Comparison of ENCODE assay signal across 12 cellular contexts in the genomic region with DNA sequence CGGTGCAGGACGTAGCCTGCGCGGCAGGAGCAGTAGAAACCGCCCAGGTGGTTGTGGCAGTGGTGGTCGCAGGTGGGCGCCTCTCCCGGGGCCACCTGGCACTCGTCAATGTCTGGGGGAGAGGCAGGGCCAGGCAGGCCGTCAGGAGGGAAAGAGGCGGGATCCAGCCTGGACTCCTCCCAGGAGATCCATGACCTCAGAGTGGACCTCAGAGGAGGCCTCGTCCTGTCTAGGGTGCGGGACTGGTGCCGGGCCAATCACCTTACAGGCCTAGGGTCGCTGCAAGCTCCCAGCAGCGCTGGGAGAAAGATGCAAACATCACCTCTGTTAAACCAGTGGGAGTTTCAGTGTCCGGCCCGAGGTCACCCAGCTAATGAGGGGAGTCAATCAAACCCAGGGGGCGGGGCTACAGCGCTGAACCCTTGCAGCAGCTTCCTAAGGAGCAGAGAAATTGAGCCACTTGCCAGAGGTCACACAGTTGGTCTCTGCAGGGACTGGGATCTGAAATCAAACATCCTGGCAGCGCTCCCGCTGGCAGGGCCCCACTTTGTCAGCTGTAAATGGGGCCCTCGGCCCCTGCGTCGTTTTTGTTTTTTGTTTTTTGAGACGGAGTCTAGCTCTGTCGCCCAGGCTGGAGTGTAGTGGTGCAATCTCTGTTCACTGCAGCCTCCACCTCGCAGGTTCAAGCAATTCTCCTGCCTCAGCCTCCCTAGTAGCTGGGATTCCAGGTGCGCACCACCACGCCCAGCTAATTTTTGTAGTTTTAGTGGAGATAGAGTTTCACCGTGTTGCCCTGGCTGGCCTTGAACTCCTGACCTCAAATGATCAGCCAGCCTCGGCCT. TPM values are rescaled to one million over a fixed set of nuclear protein-coding genes. Genes with fewer than 3 reads are reported as not detected.
DNase-seq lines count a peak whose midpoint lies in the region; ATAC-seq, FAIRE-seq and TF ChIP-seq lines count a peak whose summit lies in the region.
"Had no signal": no experiment of that assay in that cellular context is flagged by ENCODE, and none has a peak within 500 bp of the region (broad histone marks: within the 10 kb centered on the region; RNA-seq: fewer than 3 reads in every experiment).

No MANE protein-coding gene starts in this region.

- no peak for TF ChIP-seq CTCF in HepG2 (CRISPR knock-in tag; IDR thresholded peaks at IDR 0.05)

- no peak for TF ChIP-seq POLR2A in HepG2 (IDR thresholded peaks at IDR 0.05; ENCODE audit: insufficient read depth in 1 of 2, low read depth in 2 of 2, low read length in 2 of 2)

- 82% methylated on average over 25 of the region's 32 CpGs for WGBS in HepG2 (ENCODE audit: low lambda C conversion rate)

- no peaks in the 10 kb centered on the region for H3K9me3 ChIP-seq in HepG2 (ENCODE audit: low read length)
- H3K9me3 ChIP-seq: psoas muscle had no signal

- no peaks in the 10 kb centered on the region for H3K36me3 ChIP-seq in HepG2 (replicated peaks in 1 of 2; ENCODE audit: control insufficient read depth in 1 of 2, insufficient read depth in 2 of 2, low read length in 2 of 2)
- H3K36me3 ChIP-seq: brain microvascular endothelial cell had no signal

- in situ Hi-C loops in HepG2 (cut with HindIII; ENCODE audit: extremely low pct_ligation_motif_present, low pct_unique_long_range_greater_than_20kb), result loop anchor here (25.0 kb wide), 1 partner anchor 592 kb away; no protein-coding TSS in a partner anchor

- H2AFZ ChIP-seq in HepG2 (ENCODE audit: low read length), result no peak overlapping the region

- FAIRE-seq in HepG2 (lab: Jason Lieb, UNC), result no peak
- FAIRE-seq: urothelium cell line had no signal

- H4K20me1 ChIP-seq in HepG2 (ENCODE audit: insufficient read depth, low read length), result no peaks in the 10 kb centered on the region

- H3K27ac ChIP-seq in HepG2 (ENCODE audit: extremely low read length, insufficient read depth, low read length), result peak overlapping the region; percentile 85
- H3K27ac ChIP-seq: brain microvascular endothelial cell, psoas muscle had no signal

- H3K4me1 ChIP-seq in HepG2 (ENCODE audit: insufficient read depth, low read length), result peaks cover 28% of the 10 kb centered on the region
- H3K4me1 ChIP-seq: psoas muscle had no signal

- peak overlapping the region; percentile 76 for H3K9ac ChIP-seq in HepG2 (ENCODE audit: insufficient read depth, low read depth, low read length)

- ATAC-seq in HepG2, result peak; percentile 3; the same call in 1 of the 3 replicates
- no peak for ATAC-seq in HG02884 (IDR thresholded peaks at IDR 0.05; ENCODE audit: unreplicated experiment)
- ATAC-seq in left cardiac atrium, result no peak

- H3K4me2 ChIP-seq in HepG2 (ENCODE audit: low read depth, low read length), result peak overlapping the region; percentile 80

- TF ChIP-seq EP300 in HepG2 (IDR thresholded peaks at IDR 0.05; ENCODE audit: low read depth in 2 of 2, low read length in 2 of 2) (no peak), HepG2 (CRISPR knock-in tag; IDR thresholded peaks at IDR 0.05; ENCODE audit: borderline replicate concordance) (no peak)

- BruUV-seq in HepG2 (replicated peaks; lab: Mats Ljungman, UMichigan), result no TSS peak

- no peaks in the 10 kb centered on the region for H3K27me3 ChIP-seq in HepG2 (ENCODE audit: control insufficient read depth in 1 of 2, insufficient read depth in 2 of 2, low read length in 2 of 2)
- H3K27me3 ChIP-seq: brain microvascular endothelial cell had no signal

- TF ChIP-seq RAD21 in HepG2 (CRISPR knock-in tag; IDR thresholded peaks at IDR 0.05), result no peak

- intact Hi-C loops in HepG2 (cut with micrococcal nuclease; ENCODE audit: unreplicated experiment) (no loop called here), left cardiac atrium (cut with DNase I) (no loop called here)

- CTCF ChIA-PET in HepG2 (lab: Yijun Ruan, JAX; ENCODE audit: low intra/inter-chr PET ratio, low total read pairs), result no interaction called here

- DNase-seq in DMS79 treated with DMSO at 0.1 percent for 48 hours (lab: John Stamatoyannopoulos, UW) (peak; percentile 22), SK-N-DZ (ENCODE audit: low spot score) (peak; percentile 69), HepG2 (ENCODE audit: low spot score) (no peak), MV-4-11 (lab: John Stamatoyannopoulos, UW) (no peak), left cardiac atrium (no peak)
- DNase-seq: activated naive CD4-positive, alpha-beta T cell treated with Interleukin-2 at 50 U/mL for 16 hours; brain microvascular endothelial cell; NCI-H1092 treated with DMSO at 0.1 percent for 48 hours; NCI-H2171 treated with DMSO at 0.1 percent for 48 hours; psoas muscle had no signal

- POLR2A ChIA-PET in HepG2 (lab: Yijun Ruan, JAX), result interaction anchor here (1.5 to 3.0 kb wide), 4 partner anchors 10 to 54 kb away, joined by 3 to 18 read pairs (median 12); partner anchors contain the start of genes EXOSC10, SRM and TARDBP

- H3K4me3 ChIP-seq in HepG2 (replicated peaks in 1 of 3; ENCODE audit: insufficient read depth in 1 of 3, low read depth in 2 of 3, low read length in 3 of 3), result peak overlapping the region in 1 of 3 experiments; percentile 72; a peak in 1 of 6 replicates
- H3K4me3 ChIP-seq: psoas muscle had no signal

- H3K79me2 ChIP-seq in HepG2 (ENCODE audit: insufficient read depth, low read length), result no peaks in the 10 kb centered on the region

RNA-seq across cellular contexts. Expression of gene MASP2, which starts 1.4 kb away (rescaled TPM):
- polyA plus RNA-seq in SK-N-DZ (2014; cell fraction: cytosol; rRNA removed), result 0.07 TPM in 1 of 2 replicates, not detected in the other
- polyA plus RNA-seq in SK-N-DZ (2014; cell fraction: nucleus; rRNA removed), result 0.94 TPM in 1 of 2 replicates, not detected in the other
- 3.7 and 7.1 TPM in 2 replicates for total RNA-seq in HepG2 (2016; rRNA removed; fragmentation: Illumina TruSeq; extraction: Trizol)
- 4.0 and 4.1 TPM in 2 replicates for total RNA-seq in HepG2 (2016; cell fraction: cytosol; rRNA removed; fragmentation: Illumina TruSeq; extraction: Trizol; ENCODE audit: low read depth)
- total RNA-seq in HepG2 (2016; cell fraction: insoluble cytoplasmic fraction; rRNA removed; fragmentation: Illumina TruSeq; extraction: Trizol), result 3.6 and 8.1 TPM in 2 replicates
- 4.8 TPM in 2 replicates for total RNA-seq in HepG2 (2016; cell fraction: membrane; rRNA removed; fragmentation: Illumina TruSeq; extraction: Trizol)
- 5.4 and 6.7 TPM in 2 replicates for total RNA-seq in HepG2 (2016; cell fraction: nucleus; rRNA removed; fragmentation: Illumina TruSeq; extraction: Trizol)
- 11.8 and 16.7 TPM in 2 replicates for polyA plus RNA-seq in HepG2 (2011; rRNA removed)
- 10.8 and 16.3 TPM in 2 replicates for polyA plus RNA-seq in HepG2 (2011; cell fraction: cytosol; rRNA removed)
- polyA plus RNA-seq in HepG2 (2011; cell fraction: nucleus; rRNA removed), result 17.0 and 17.1 TPM in 2 replicates
- polyA plus RNA-seq in HepG2 (2012), result 6.6 and 7.0 TPM in 2 replicates
- 4.2 and 4.5 TPM in 2 replicates for polyA plus RNA-seq in HepG2 (2016; cell fraction: cytosol; fragmentation: Illumina TruSeq; extraction: Trizol; ENCODE audit: low read depth)
- 5.6 and 6.9 TPM in 2 replicates for polyA plus RNA-seq in HepG2 (2016; cell fraction: insoluble cytoplasmic fraction; fragmentation: Illumina TruSeq; extraction: Trizol; ENCODE audit: low read depth)
- polyA plus RNA-seq in HepG2 (2016; cell fraction: membrane; fragmentation: Illumina TruSeq; extraction: Trizol; ENCODE audit: low read depth), result 5.1 and 5.7 TPM in 2 replicates
- 23.4 and 24.9 TPM in 2 replicates for polyA plus RNA-seq in HepG2 (2016; cell fraction: nucleus; fragmentation: Illumina TruSeq; extraction: Trizol; ENCODE audit: insufficient read depth, low read depth)
- polyA minus RNA-seq in HepG2 (2011; rRNA and poly(A)+ RNA removed; ENCODE audit: low replicate concordance), result 1.6 and 14.9 TPM in 2 replicates
- polyA minus RNA-seq in HepG2 (2011; cell fraction: cytosol; rRNA and poly(A)+ RNA removed), result 5.7 and 6.9 TPM in 2 replicates
- 9.3 and 9.4 TPM in 2 replicates for polyA minus RNA-seq in HepG2 (2011; cell fraction: nucleus; rRNA and poly(A)+ RNA removed)
- not detected for total RNA-seq in left cardiac atrium
- total RNA-seq: psoas muscle had no signal

RNA-seq across cellular contexts. Expression of gene SRM, which starts 14.2 kb away (rescaled TPM):
- polyA plus RNA-seq in SK-N-DZ (2014; cell fraction: cytosol; rRNA removed), result 30.1 and 40.1 TPM in 2 replicates
- polyA plus RNA-seq in SK-N-DZ (2014; cell fraction: nucleus; rRNA removed), result 35.7 and 46.9 TPM in 2 replicates
- 30.3 and 31.8 TPM in 2 replicates for total RNA-seq in HepG2 (2016; rRNA removed; fragmentation: Illumina TruSeq; extraction: Trizol)
- 135 and 147 TPM in 2 replicates for total RNA-seq in HepG2 (2016; cell fraction: cytosol; rRNA removed; fragmentation: Illumina TruSeq; extraction: Trizol; ENCODE audit: low read depth)
- 25.7 and 30.7 TPM in 2 replicates for total RNA-seq in HepG2 (2016; cell fraction: insoluble cytoplasmic fraction; rRNA removed; fragmentation: Illumina TruSeq; extraction: Trizol)
- 114 and 136 TPM in 2 replicates for total RNA-seq in HepG2 (2016; cell fraction: membrane; rRNA removed; fragmentation: Illumina TruSeq; extraction: Trizol)
- 26.5 and 27.5 TPM in 2 replicates for total RNA-seq in HepG2 (2016; cell fraction: nucleus; rRNA removed; fragmentation: Illumina TruSeq; extraction: Trizol)
- polyA plus RNA-seq in HepG2 (2011; rRNA removed), result 27.9 and 28.9 TPM in 2 replicates
- polyA plus RNA-seq in HepG2 (2011; cell fraction: cytosol; rRNA removed), result 31.9 and 46.3 TPM in 2 replicates
- polyA plus RNA-seq in HepG2 (2011; cell fraction: nucleus; rRNA removed), result 45.6 and 49.3 TPM in 2 replicates
- polyA plus RNA-seq in HepG2 (2012), result 65.4 and 89.3 TPM in 2 replicates
- 838 and 884 TPM in 2 replicates for polyA plus RNA-seq in HepG2 (2016; cell fraction: cytosol; fragmentation: Illumina TruSeq; extraction: Trizol; ENCODE audit: low read depth)
- polyA plus RNA-seq in HepG2 (2016; cell fraction: insoluble cytoplasmic fraction; fragmentation: Illumina TruSeq; extraction: Trizol; ENCODE audit: low read depth), result 117 and 162 TPM in 2 replicates
- polyA plus RNA-seq in HepG2 (2016; cell fraction: membrane; fragmentation: Illumina TruSeq; extraction: Trizol; ENCODE audit: low read depth), result 559 and 572 TPM in 2 replicates
- polyA plus RNA-seq in HepG2 (2016; cell fraction: nucleus; fragmentation: Illumina TruSeq; extraction: Trizol; ENCODE audit: insufficient read depth, low read depth), result 139 and 141 TPM in 2 replicates
- polyA minus RNA-seq in HepG2 (2011; rRNA and poly(A)+ RNA removed; ENCODE audit: low replicate concordance), result 88.7 and 179 TPM in 2 replicates
- 52.4 and 61.3 TPM in 2 replicates for polyA minus RNA-seq in HepG2 (2011; cell fraction: cytosol; rRNA and poly(A)+ RNA removed)
- 19.2 and 22.9 TPM in 2 replicates for polyA minus RNA-seq in HepG2 (2011; cell fraction: nucleus; rRNA and poly(A)+ RNA removed)
- total RNA-seq in left cardiac atrium, result 10 to 100 TPM; 56.0 to 82.0 TPM

RNA-seq across cellular contexts. Expression of gene TARDBP, which starts 33.2 kb away (rescaled TPM):
- polyA plus RNA-seq in SK-N-DZ (2014; cell fraction: cytosol; rRNA removed), result 49.6 and 68.2 TPM in 2 replicates
- polyA plus RNA-seq in SK-N-DZ (2014; cell fraction: nucleus; rRNA removed), result 90.3 and 258 TPM in 2 replicates
- 62.4 and 159 TPM in 2 replicates for total RNA-seq in HepG2 (2016; rRNA removed; fragmentation: Illumina TruSeq; extraction: Trizol)
- 18.0 and 22.2 TPM in 2 replicates for total RNA-seq in HepG2 (2016; cell fraction: cytosol; rRNA removed; fragmentation: Illumina TruSeq; extraction: Trizol; ENCODE audit: low read depth)
- 61.9 and 166 TPM in 2 replicates for total RNA-seq in HepG2 (2016; cell fraction: insoluble cytoplasmic fraction; rRNA removed; fragmentation: Illumina TruSeq; extraction: Trizol)
- 44.5 and 57.9 TPM in 2 replicates for total RNA-seq in HepG2 (2016; cell fraction: membrane; rRNA removed; fragmentation: Illumina TruSeq; extraction: Trizol)
- total RNA-seq in HepG2 (2016; cell fraction: nucleus; rRNA removed; fragmentation: Illumina TruSeq; extraction: Trizol), result 75.1 and 75.6 TPM in 2 replicates
- 78.1 and 93.0 TPM in 2 replicates for polyA plus RNA-seq in HepG2 (2011; rRNA removed)
- 52.7 and 80.2 TPM in 2 replicates for polyA plus RNA-seq in HepG2 (2011; cell fraction: cytosol; rRNA removed)
- 205 and 230 TPM in 2 replicates for polyA plus RNA-seq in HepG2 (2011; cell fraction: nucleus; rRNA removed)
- polyA plus RNA-seq in HepG2 (2012), result 127 and 172 TPM in 2 replicates
- 10.2 and 11.3 TPM in 2 replicates for polyA plus RNA-seq in HepG2 (2016; cell fraction: cytosol; fragmentation: Illumina TruSeq; extraction: Trizol; ENCODE audit: low read depth)
- 370 and 411 TPM in 2 replicates for polyA plus RNA-seq in HepG2 (2016; cell fraction: insoluble cytoplasmic fraction; fragmentation: Illumina TruSeq; extraction: Trizol; ENCODE audit: low read depth)
- 38.9 and 43.1 TPM in 2 replicates for polyA plus RNA-seq in HepG2 (2016; cell fraction: membrane; fragmentation: Illumina TruSeq; extraction: Trizol; ENCODE audit: low read depth)
- polyA plus RNA-seq in HepG2 (2016; cell fraction: nucleus; fragmentation: Illumina TruSeq; extraction: Trizol; ENCODE audit: insufficient read depth, low read depth), result 236 and 265 TPM in 2 replicates
- 37.3 and 69.3 TPM in 2 replicates for polyA minus RNA-seq in HepG2 (2011; rRNA and poly(A)+ RNA removed; ENCODE audit: low replicate concordance)
- polyA minus RNA-seq in HepG2 (2011; cell fraction: cytosol; rRNA and poly(A)+ RNA removed), result 75.8 and 85.2 TPM in 2 replicates
- 227 and 240 TPM in 2 replicates for polyA minus RNA-seq in HepG2 (2011; cell fraction: nucleus; rRNA and poly(A)+ RNA removed)
- 100 to 1,000 TPM; 102 to 119 TPM for total RNA-seq in left cardiac atrium

RNA-seq across cellular contexts. Expression of gene EXOSC10, which starts 54.0 kb away (rescaled TPM):
- 67.1 and 76.5 TPM in 2 replicates for polyA plus RNA-seq in SK-N-DZ (2014; cell fraction: cytosol; rRNA removed)
- 167 and 174 TPM in 2 replicates for polyA plus RNA-seq in SK-N-DZ (2014; cell fraction: nucleus; rRNA removed)
- total RNA-seq in HepG2 (2016; rRNA removed; fragmentation: Illumina TruSeq; extraction: Trizol), result 67.6 and 68.7 TPM in 2 replicates
- 16.6 and 19.3 TPM in 2 replicates for total RNA-seq in HepG2 (2016; cell fraction: cytosol; rRNA removed; fragmentation: Illumina TruSeq; extraction: Trizol; ENCODE audit: low read depth)
- 64.1 and 68.9 TPM in 2 replicates for total RNA-seq in HepG2 (2016; cell fraction: insoluble cytoplasmic fraction; rRNA removed; fragmentation: Illumina TruSeq; extraction: Trizol)
- 19.3 and 22.8 TPM in 2 replicates for total RNA-seq in HepG2 (2016; cell fraction: membrane; rRNA removed; fragmentation: Illumina TruSeq; extraction: Trizol)
- total RNA-seq in HepG2 (2016; cell fraction: nucleus; rRNA removed; fragmentation: Illumina TruSeq; extraction: Trizol), result 56.2 and 67.2 TPM in 2 replicates
- polyA plus RNA-seq in HepG2 (2011; rRNA removed), result 37.4 and 48.4 TPM in 2 replicates
- 33.5 and 35.4 TPM in 2 replicates for polyA plus RNA-seq in HepG2 (2011; cell fraction: cytosol; rRNA removed)
- polyA plus RNA-seq in HepG2 (2011; cell fraction: nucleus; rRNA removed), result 128 and 156 TPM in 2 replicates
- polyA plus RNA-seq in HepG2 (2012), result 38.0 and 43.1 TPM in 2 replicates
- 7.9 and 8.4 TPM in 2 replicates for polyA plus RNA-seq in HepG2 (2016; cell fraction: cytosol; fragmentation: Illumina TruSeq; extraction: Trizol; ENCODE audit: low read depth)
- 64.7 and 72.3 TPM in 2 replicates for polyA plus RNA-seq in HepG2 (2016; cell fraction: insoluble cytoplasmic fraction; fragmentation: Illumina TruSeq; extraction: Trizol; ENCODE audit: low read depth)
- polyA plus RNA-seq in HepG2 (2016; cell fraction: membrane; fragmentation: Illumina TruSeq; extraction: Trizol; ENCODE audit: low read depth), result 9.4 and 13.9 TPM in 2 replicates
- 144 and 154 TPM in 2 replicates for polyA plus RNA-seq in HepG2 (2016; cell fraction: nucleus; fragmentation: Illumina TruSeq; extraction: Trizol; ENCODE audit: insufficient read depth, low read depth)
- 34.2 and 70.1 TPM in 2 replicates for polyA minus RNA-seq in HepG2 (2011; rRNA and poly(A)+ RNA removed; ENCODE audit: low replicate concordance)
- 21.7 and 22.2 TPM in 2 replicates for polyA minus RNA-seq in HepG2 (2011; cell fraction: cytosol; rRNA and poly(A)+ RNA removed)
- 95.5 and 98.0 TPM in 2 replicates for polyA minus RNA-seq in HepG2 (2011; cell fraction: nucleus; rRNA and poly(A)+ RNA removed)
- 10 to 100 TPM; 19.8 to 26.6 TPM for total RNA-seq in left cardiac atrium

Comparison
In these comparisons a context has a peak if more than half of its experiments do, and no peak if none do; other contexts are left out.
1. DNase-seq: peak in DMS79 treated with DMSO at 0.1 percent for 48 hours (single experiment) and SK-N-DZ (single experiment); none in HepG2 (single experiment), MV-4-11 (single experiment) and left cardiac atrium (single experiment).